Comparison of ENCODE assay signal across 8 cellular contexts in the genomic region with DNA sequence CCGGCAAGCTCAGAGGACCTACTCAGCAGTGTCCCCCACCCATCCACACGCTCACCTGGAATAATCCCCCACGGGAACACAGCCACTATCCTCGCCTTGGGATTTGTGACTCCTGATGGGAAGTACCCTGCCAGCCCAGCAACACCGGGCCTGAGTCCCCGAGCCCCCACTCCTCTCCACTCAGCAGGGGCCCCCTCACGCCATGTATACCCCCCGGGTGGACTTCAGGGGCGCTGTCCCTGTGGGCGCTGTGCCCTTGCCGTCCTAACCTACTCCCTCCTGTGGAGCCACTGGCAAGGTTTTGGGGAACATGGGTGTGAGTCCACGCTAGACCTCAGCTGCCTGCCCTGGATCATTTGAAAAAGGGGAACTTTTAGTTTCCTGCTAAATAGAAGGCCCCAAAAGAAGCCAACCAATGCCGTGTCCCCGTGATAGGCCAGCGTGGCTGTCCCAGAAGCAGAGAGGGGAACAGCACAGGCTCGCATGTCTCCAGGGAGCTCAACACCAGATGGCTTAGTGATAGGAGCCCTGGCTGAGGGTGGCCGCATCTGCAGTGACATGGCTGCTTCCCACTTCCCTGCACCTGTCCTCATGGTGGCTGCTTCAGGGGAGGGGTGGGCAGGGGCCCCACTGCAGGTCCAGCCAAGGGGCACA.
A peak's percentile ranks its signal among the peaks of the same experiment; 100 is the strongest.
DNase-seq lines count a peak whose midpoint lies in the region; ATAC-seq and TF ChIP-seq lines count a peak whose summit lies in the region.

No MANE protein-coding gene starts in this region.

- peak; percentile 25 for ATAC-seq in GM21515 (IDR thresholded peaks at IDR 0.05; ENCODE audit: unreplicated experiment)
- no peak for ATAC-seq in GM19455 (IDR thresholded peaks at IDR 0.05; ENCODE audit: unreplicated experiment)
- no peak for ATAC-seq in GM18498 (IDR thresholded peaks at IDR 0.05; ENCODE audit: unreplicated experiment)

- H3K9me3 ChIP-seq in MM.1S (replicated peaks; ENCODE audit: insufficient read depth, low read length) = no peaks in the 10 kb centered on the region

- TF ChIP-seq CTCF in MM.1S (IDR thresholded peaks at IDR 0.05; ENCODE audit: low read length) = no peak

- H4K20me1 ChIP-seq in MM.1S (ENCODE audit: insufficient read depth, low read length) = no peaks in the 10 kb centered on the region

- H3K4me1 ChIP-seq in MM.1S (ENCODE audit: low read length) = peaks cover 15% of the 10 kb centered on the region

- H2AFZ ChIP-seq in MM.1S (ENCODE audit: low read length) = no peak overlapping the region

- no peaks in the 10 kb centered on the region for H3F3A ChIP-seq in MM.1S (ENCODE audit: insufficient read depth, low read length)

- H3K27me3 ChIP-seq in layer of hippocampus (ENCODE audit: control insufficient read depth, insufficient read depth, low read length) (no peaks in the 10 kb centered on the region), MM.1S (replicated peaks; ENCODE audit: insufficient read depth, low read length) (no peaks in the 10 kb centered on the region)

- H3K36me3 ChIP-seq in MM.1S (replicated peaks; ENCODE audit: insufficient read depth, low read length) = no peaks in the 10 kb centered on the region

- H3K9ac ChIP-seq in MM.1S (ENCODE audit: low read length) = no peak overlapping the region

- DNase-seq in Ammon's horn (ENCODE audit: low spot score) (peak; percentile 77), NOMO-1 treated with dmso at 0.1 percent for 144 hours (lab: John Stamatoyannopoulos, UW; ENCODE audit: unreplicated experiment) (peak; percentile 40), NCI-H2196 treated with DMSO at 0.1 percent for 48 hours (lab: John Stamatoyannopoulos, UW; ENCODE audit: unreplicated experiment) (no peak), MM.1S (no peak)

- no peaks in the 10 kb centered on the region for H3K79me2 ChIP-seq in MM.1S (ENCODE audit: low read length)

- H3K4me3 ChIP-seq in MM.1S (ENCODE audit: low read length) = no peak overlapping the region

- H3K27ac ChIP-seq in layer of hippocampus (ENCODE audit: low read depth, low read length) (peak overlapping the region; percentile 92), MM.1S (ENCODE audit: low read length) (no peak overlapping the region)

- H3K4me2 ChIP-seq in MM.1S (ENCODE audit: low read depth, low read length) = no peak overlapping the region

- H3K9me2 ChIP-seq in MM.1S (replicated peaks; ENCODE audit: insufficient read depth, low read length) = no peaks in the 10 kb centered on the region

Comparison
In these comparisons a context has a peak if more than half of its experiments do, and no peak if none do; other contexts are left out.
1. DNase-seq: peak in Ammon's horn (single experiment) and NOMO-1 treated with dmso at 0.1 percent for 144 hours (single experiment); none in NCI-H2196 treated with DMSO at 0.1 percent for 48 hours (single experiment) and MM.1S (single experiment).